18 cellular contexts compared by ENCODE assay signal in the genomic region with DNA sequence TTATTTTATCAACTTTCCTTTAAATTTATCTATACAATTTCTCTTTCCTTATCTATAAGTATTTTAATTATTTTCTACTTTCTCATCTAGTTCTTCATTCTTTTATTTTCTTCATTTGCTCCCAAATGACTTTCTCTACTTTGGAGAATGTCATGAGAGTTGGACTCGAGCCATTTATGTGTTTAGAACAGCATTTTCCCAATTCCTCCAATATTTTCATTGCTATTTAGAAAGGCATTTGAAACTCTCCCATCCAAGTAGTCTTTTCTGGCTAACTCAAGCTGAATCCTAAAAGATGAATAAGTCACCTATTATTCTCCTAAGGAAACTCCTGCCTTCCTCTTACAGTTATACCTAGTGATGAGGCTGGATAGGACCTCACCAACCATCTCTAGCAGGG. TPM values are rescaled to one million over a fixed set of nuclear protein-coding genes. Genes with fewer than 3 reads are reported as not detected.
DNase-seq lines count a peak whose midpoint lies in the region; ATAC-seq and TF ChIP-seq lines count a peak whose summit lies in the region.
"Had no signal": no experiment of that assay in that cellular context is flagged by ENCODE, and none has a peak within 500 bp of the region (broad histone marks: within the 10 kb centered on the region; RNA-seq: fewer than 3 reads in every experiment).

No MANE protein-coding gene starts in this region.

- H3K4me1 Mint-ChIP-seq in HFFc6 (ENCODE audit: low read depth): peaks cover 47% of the 10 kb centered on the region
- H3K4me1 Mint-ChIP-seq: CD14-positive monocyte; CD4-positive, alpha-beta memory T cell had no signal

- TF ChIP-seq CTCF in AG10803 (conservative IDR thresholded peaks at IDR 0.05; ENCODE audit: low read length): no peak
- TF ChIP-seq CTCF in HFFc6 (IDR thresholded peaks at IDR 0.05): no peak
- TF ChIP-seq CTCF in foreskin keratinocyte (conservative IDR thresholded peaks at IDR 0.05): no peak

- H3K4me3 ChIP-seq in AG10803 (ENCODE audit: low read length): no peak overlapping the region
- H3K4me3 ChIP-seq: A549, BLaER1, GM23248 had no signal

- H3K27me3 ChIP-seq in foreskin keratinocyte: no peaks in the 10 kb centered on the region
- H3K27me3 ChIP-seq: BLaER1 had no signal

- ATAC-seq in foreskin keratinocyte: no peak
- ATAC-seq: A549 had no signal

- no peak overlapping the region for H3K27ac ChIP-seq in foreskin keratinocyte
- H3K27ac ChIP-seq: 22Rv1, A549, BLaER1, GM23248 had no signal

- no peaks in the 10 kb centered on the region for H3K36me3 Mint-ChIP-seq in HFFc6 (ENCODE audit: low read depth)
- H3K36me3 Mint-ChIP-seq: CD14-positive monocyte; CD4-positive, alpha-beta memory T cell had no signal

- H3K27ac Mint-ChIP-seq in HFFc6: peak overlapping the region; percentile 20; the same call in 1 of the 2 replicates
- H3K27ac Mint-ChIP-seq: CD14-positive monocyte; CD4-positive, alpha-beta memory T cell; IgD-negative memory B cell had no signal

- no peaks in the 10 kb centered on the region for H3K4me1 ChIP-seq in foreskin keratinocyte
- H3K4me1 ChIP-seq: A549, BLaER1 had no signal

- DNase-seq in AG10803 (ENCODE audit: low read depth) (peak; percentile 57), HFFc6 (peak; percentile 10), fibroblast of peridontal ligament (ENCODE audit: extremely low read depth) (peak; percentile 56), renal cortical epithelial cell (ENCODE audit: low read depth) (peak; percentile 13), ecto neural progenitor cell (ENCODE audit: low spot score) (no peak), foreskin keratinocyte (no peak), dedifferentiated amniotic fluid mesenchymal stem cell (ENCODE audit: extremely low spot score) (no peak)
- DNase-seq: Calu3; CD4-positive, alpha-beta memory T cell; DMS79 treated with DMSO at 0.1 percent for 48 hours; EL; GM23248; HCEC 1CT had no signal

- no peaks in the 10 kb centered on the region for H3K9me3 Mint-ChIP-seq in HFFc6
- H3K9me3 Mint-ChIP-seq: CD4-positive, alpha-beta memory T cell; IgD-negative memory B cell had no signal

- H3K27me3 Mint-ChIP-seq in HFFc6 (ENCODE audit: insufficient read depth): no peaks in the 10 kb centered on the region

- H3K4me3 Mint-ChIP-seq in HFFc6: no peak overlapping the region
- H3K4me3 Mint-ChIP-seq: CD14-positive monocyte; CD4-positive, alpha-beta memory T cell; IgD-negative memory B cell had no signal

RNA-seq across cellular contexts. Expression of gene FEZ2, which starts 15.8 kb away (rescaled TPM):
- 100 to 1,000 TPM; 113 to 126 (median 120) TPM for total RNA-seq in HFFc6 (2021; fragmentation: NEBNext Ultra II Directional; extraction: Animal tissue kit (Norgen Biotek cat#: 25700))
- total RNA-seq in renal cortical epithelial cell (64.4 and 76.0 TPM in 2 replicates), foreskin keratinocyte (36.5 and 43.1 TPM in 2 replicates)
- 20.2 and 24.6 TPM in 2 replicates for polyA plus RNA-seq in foreskin keratinocyte

Comparison
In these comparisons a context has a peak if more than half of its experiments do, and no peak if none do; other contexts are left out.
1. DNase-seq: peak in AG10803 (single experiment), HFFc6 (single experiment), fibroblast of peridontal ligament (single experiment) and renal cortical epithelial cell (single experiment); none in ecto neural progenitor cell (single experiment), foreskin keratinocyte (0 of 2) and dedifferentiated amniotic fluid mesenchymal stem cell (single experiment).